19 cellular contexts compared by ENCODE assay signal in the genomic region with DNA sequence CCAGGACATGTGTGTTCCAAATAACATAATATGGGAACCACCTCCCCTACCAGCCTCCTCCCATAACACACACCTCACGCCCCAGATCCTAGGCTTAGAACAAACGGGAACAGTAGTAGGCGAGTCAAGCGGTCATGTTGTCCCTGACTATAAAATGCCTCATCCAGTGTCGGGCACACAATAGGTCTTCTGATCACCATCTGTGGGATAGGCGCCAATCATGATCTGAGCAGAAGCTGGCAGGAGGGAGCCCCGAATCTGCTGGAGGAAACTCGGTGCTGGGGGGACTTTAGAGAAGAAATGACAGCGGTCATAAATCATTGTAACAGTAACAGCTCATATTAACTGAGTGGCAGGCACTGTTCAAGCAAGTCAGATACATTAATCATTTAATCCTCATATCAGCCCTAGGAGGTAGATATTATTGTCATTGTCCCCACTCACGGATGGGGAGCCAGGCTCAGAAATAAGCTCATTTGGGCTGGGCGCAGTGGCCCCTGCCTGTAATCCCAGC. TPM values are rescaled to one million over a fixed set of nuclear protein-coding genes. Genes with fewer than 3 reads are reported as not detected.
DNase-seq lines count a peak whose midpoint lies in the region; ATAC-seq, FAIRE-seq and TF ChIP-seq lines count a peak whose summit lies in the region.
"Had no signal": no experiment of that assay in that cellular context is flagged by ENCODE, and none has a peak within 500 bp of the region (broad histone marks: within the 10 kb centered on the region; RNA-seq: fewer than 3 reads in every experiment).

No MANE protein-coding gene starts in this region.

- no peak overlapping the region for H3K4me2 ChIP-seq in K562 (ENCODE audit: insufficient read depth, low read length)
- H3K4me2 ChIP-seq: GM23338, KMS-11 had no signal

- H3K27me3 ChIP-seq in K562 (ENCODE audit: control insufficient read depth in 2 of 2, insufficient read depth in 2 of 2, low read length in 2 of 2) (peaks cover 25 to 59% of the 10 kb centered on the region in 2 experiments; a peak in 4 of 5 replicates), spleen (replicated peaks in 1 of 7) (no peaks in the 10 kb centered on the region), Peyer's patch (no peaks in the 10 kb centered on the region)

- TF ChIP-seq POLR2A in K562 (conservative IDR thresholded peaks at IDR 0.05) (no peak), spleen (IDR thresholded peaks at IDR 0.05) (no peak), Peyer's patch (IDR thresholded peaks at IDR 0.05) (no peak)

- 5% methylated on average over 11 of the region's 11 CpGs for WGBS in K562 (ENCODE audit: insufficient coverage, low coverage, missing lambda C conversion rate)
- 81 to 88% (median 84%) methylated on average over 11 of the region's 11 CpGs for WGBS in spleen, 5 donors

- H3K9ac ChIP-seq in K562 (ENCODE audit: insufficient read depth in 1 of 2, low read depth in 2 of 2, low read length in 2 of 2): no peak overlapping the region
- H3K9ac ChIP-seq: KMS-11 had no signal

- H3K36me3 ChIP-seq in K562 (ENCODE audit: control insufficient read depth, insufficient read depth, low read length) (no peaks in the 10 kb centered on the region), spleen (no peaks in the 10 kb centered on the region), Peyer's patch (no peaks in the 10 kb centered on the region)

- no peak overlapping the region for H3K4me3 ChIP-seq in K562
- H3K4me3 ChIP-seq in spleen: no peak overlapping the region
- H3K4me3 ChIP-seq in Peyer's patch: no peak overlapping the region
- H3K4me3 ChIP-seq: GM23338 had no signal

- no peak for TF ChIP-seq EP300 in K562 (IDR thresholded peaks at IDR 0.05; ENCODE audit: low read length)

- no peak for FAIRE-seq in K562 (lab: Jason Lieb, UNC)
- FAIRE-seq: GM18507 had no signal

- DNase-seq in NCI-H82 (lab: John Stamatoyannopoulos, UW): peak; percentile 59
- no peak for DNase-seq in NCI-H82 treated with DMSO at 0.1 percent for 48 hours (lab: John Stamatoyannopoulos, UW; ENCODE audit: unreplicated experiment)
- DNase-seq in K562 (ENCODE audit: extremely low read depth in 1 of 4, low spot score in 3 of 4): no peak
- DNase-seq in spleen: peak; percentile 15
- DNase-seq in Peyer's patch: no peak
- DNase-seq: AML-193; C1 segment of cervical spinal cord; Calu3; CD4-positive, alpha-beta T cell; DMS 273 treated with DMSO at 0.1 percent for 48 hours; H7; IMR-90 had no signal

- no peaks in the 10 kb centered on the region for H3K79me2 ChIP-seq in K562 (ENCODE audit: control insufficient read depth, insufficient read depth, low read length)

- ATAC-seq in K562 (no peak), GM19395 (IDR thresholded peaks at IDR 0.05; ENCODE audit: unreplicated experiment) (no peak), GM21423 (IDR thresholded peaks at IDR 0.05; ENCODE audit: unreplicated experiment) (no peak)
- ATAC-seq: GM23338 had no signal

- CTCF ChIA-PET in K562 (lab: Yijun Ruan, JAX; ENCODE audit: low intra/inter-chr PET ratio): no interaction called here

- H3K27ac ChIP-seq in K562 (ENCODE audit: extremely low read depth, low read depth, low read length) (no peak overlapping the region), spleen (no peak overlapping the region), Peyer's patch (no peak overlapping the region)
- H3K27ac ChIP-seq: 22Rv1, KMS-11 had no signal

- POLR2A ChIA-PET in K562 (lab: Yijun Ruan, JAX): interaction anchor here (0.5 to 1.6 kb wide), 5 partner anchors 9 to 576 kb away, joined by 3 to 5 read pairs (median 3); no protein-coding TSS in a partner anchor

- BruUV-seq in K562 (replicated peaks; lab: Mats Ljungman, UMichigan): no TSS peak

- intact Hi-C loops in K562 (cut with micrococcal nuclease): no loop called here
- intact Hi-C loops in spleen (cut with DNase I; ENCODE audit: low total_unique reads): no loop called here

- H3K9me1 ChIP-seq in K562 (ENCODE audit: control insufficient read depth, insufficient read depth, low read length): no peaks in the 10 kb centered on the region

- peaks cover 3% of the 10 kb centered on the region; the same call in 1 of the 2 replicates for H4K20me1 ChIP-seq in K562 (replicated peaks; ENCODE audit: control insufficient read depth, insufficient read depth, low read length)

- H2AFZ ChIP-seq in K562 (ENCODE audit: low read depth, low read length): no peak overlapping the region
- H2AFZ ChIP-seq: GM23338 had no signal

- TF ChIP-seq CTCF in K562 (IDR thresholded peaks at IDR 0.05 in 2 of 3, conservative IDR thresholded peaks at IDR 0.05 in 1 of 3; ENCODE audit: insufficient read depth in 2 of 3, low read depth in 1 of 3, low read length in 3 of 3) (no peak), spleen (IDR thresholded peaks at IDR 0.05 in 8 of 11, conservative IDR thresholded peaks at IDR 0.05 in 3 of 11) (no peak), Peyer's patch (IDR thresholded peaks at IDR 0.05) (no peak)

- H3K9me3 ChIP-seq in K562 (replicated peaks; ENCODE audit: control insufficient read depth, insufficient read depth, low read depth, low read length) (no peaks in the 10 kb centered on the region), spleen (no peaks in the 10 kb centered on the region), Peyer's patch (no peaks in the 10 kb centered on the region)

- H3K4me1 ChIP-seq in K562 (replicated peaks in 1 of 2; ENCODE audit: control insufficient read depth in 2 of 2, insufficient read depth in 2 of 2, low read length in 2 of 2): no peaks in the 10 kb centered on the region
- H3K4me1 ChIP-seq in spleen: peaks cover 12 to 75% (median 43%) of the 10 kb centered on the region in 6 donors
- peaks cover 0 to 16% (median 0%) of the 10 kb centered on the region in 4 donors for H3K4me1 ChIP-seq in Peyer's patch

- TF ChIP-seq RAD21 in K562 (CRISPR knock-in tag; conservative IDR thresholded peaks at IDR 0.05 in 1 of 2, IDR thresholded peaks at IDR 0.05 in 1 of 2): no peak

- in situ Hi-C loops in K562 (cut with MboI): loop anchor here (25.0 kb wide), 1 partner anchor 140 kb away; the partner anchor contains the start of gene RAP1GAP

TF ChIP-seq in K562, 482 proteins besides CTCF, POLR2A, EP300 and RAD21 (continues in another document):
- peak; percentile 77 for TF ChIP-seq PKNOX1 (IDR thresholded peaks at IDR 0.05)
- TF ChIP-seq ZBTB2 (IDR thresholded peaks at IDR 0.05): no peak

RNA-seq across cellular contexts. Expression of gene ALPL, which starts 13.4 kb away (rescaled TPM):
- 0.40 and 0.95 TPM in 2 replicates for total RNA-seq in K562 (2011; cell fraction: chromatin; rRNA removed; ENCODE audit: low replicate concordance)
- total RNA-seq in K562 (2011; cell fraction: nucleolus; rRNA removed): 0.13 and 0.33 TPM in 2 replicates
- total RNA-seq in K562 (2011; cell fraction: nucleoplasm; rRNA removed): 0.29 and 0.38 TPM in 2 replicates
- total RNA-seq in K562 (2014; rRNA removed) (0.12 and 0.14 TPM in 2 replicates), K562 (2014; rRNA removed; fragmentation: Illumina TruSeq; extraction: Trizol) (not detected in 2 replicates), K562 (2015; rRNA removed; fragmentation: Illumina TruSeq; extraction: Trizol) (not detected in 2 replicates), K562 (2021) (0.22 and 0.38 TPM in 2 replicates), spleen (100 to 1,000 TPM in 3 of 7 donors, 10 to 100 TPM in 4; 43.7 to 222 (median 85.0) TPM), Peyer's patch (10 to 100 TPM in 1 of 4 donors, 1 to 10 TPM in 2, under 1 TPM in 1; 0.70 to 10.7 (median 2.2) TPM)
- polyA plus RNA-seq in K562 (2011; rRNA removed) (0.18 and 0.49 TPM in 2 replicates), K562 (2014; fragmentation: Illumina TruSeq; extraction: Trizol) (0.11 and 0.22 TPM in 2 replicates), K562 (2014; fragmentation: Nextera tagmentation; extraction: Ambion mirVana) (under 1 TPM in 1 of 2 experiments, not detected in 1; 0.04 TPM), K562 (2014; rRNA removed) (0.07 TPM in 1 of 2 replicates, not detected in the other), spleen (10 to 100 TPM; 19.5 to 30.8 (median 27.3) TPM)
- 0.37 and 0.40 TPM in 2 replicates for polyA plus RNA-seq in K562 (2011; cell fraction: cytosol; rRNA removed)
- 0.16 and 0.18 TPM in 2 replicates for polyA plus RNA-seq in K562 (2011; cell fraction: nucleus; rRNA removed)
- polyA plus RNA-seq in K562 (2012): 0.18 and 0.25 TPM in 2 replicates
- polyA minus RNA-seq in K562 (2011; rRNA and poly(A)+ RNA removed): 0.07 and 0.15 TPM in 2 replicates
- not detected in 2 replicates for polyA minus RNA-seq in K562 (2011; cell fraction: cytosol; rRNA and poly(A)+ RNA removed)
- polyA minus RNA-seq in K562 (2011; cell fraction: nucleus; rRNA and poly(A)+ RNA removed): 0.56 TPM in 1 of 2 replicates, not detected in the other
- total RNA-seq: CD4-positive, alpha-beta T cell; HT-29 had no signal

Comparison
In these comparisons a context has a peak if more than half of its experiments do, and no peak if none do; other contexts are left out.
1. DNase-seq: peak in NCI-H82 (single experiment) and spleen (single experiment); none in NCI-H82 treated with DMSO at 0.1 percent for 48 hours (single experiment), K562 (0 of 4) and Peyer's patch (0 of 3).